ENCODE assay signal across 37 cellular contexts in the genomic region with DNA sequence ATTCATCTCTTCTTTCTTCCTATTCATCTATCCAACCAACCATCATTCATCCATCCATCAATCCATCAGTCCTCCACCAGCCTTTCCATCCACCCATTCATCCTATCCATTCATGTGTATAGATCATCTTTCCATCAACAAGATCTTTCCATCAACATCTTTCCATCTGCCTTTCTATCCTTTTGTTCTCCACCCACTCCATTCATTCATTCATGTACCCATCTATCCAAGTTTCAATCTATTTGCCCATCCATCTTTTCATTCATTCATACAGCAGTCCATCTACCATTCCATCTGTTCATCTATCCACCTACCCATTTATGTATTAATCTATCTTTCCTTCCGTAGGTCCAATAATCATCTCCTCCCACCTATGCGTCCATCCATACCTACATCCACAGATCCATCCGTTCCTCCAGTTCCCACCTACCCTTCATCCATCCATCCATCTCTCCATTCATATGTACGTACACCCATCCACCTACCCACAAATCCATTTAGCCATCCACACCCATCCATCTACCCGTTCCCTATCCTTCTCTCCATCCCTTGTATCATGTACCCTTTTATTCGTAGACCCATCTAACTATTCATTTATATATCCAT. TPM values are rescaled to one million over a fixed set of nuclear protein-coding genes. Genes with fewer than 3 reads are reported as not detected.
"Had no signal": no experiment of that assay in that cellular context is flagged by ENCODE, and none has a peak within 500 bp of the region (broad histone marks: within the 10 kb centered on the region; RNA-seq: fewer than 3 reads in every experiment).

No MANE protein-coding gene starts in this region.

- H3K36me3 ChIP-seq: MG63 had no signal

- DNase-seq: Karpas-422, Kasumi-1, MG63, MM.1S, MV-4-11, NCI-H1048, NCI-H1092, NCI-H1092 treated with DMSO at 0.1 percent for 48 hours, NCI-H1105, NCI-H1105 treated with DMSO at 0.1 percent for 48 hours, NCI-H1417, NCI-H1436, NCI-H1436 treated with DMSO at 0.1 percent for 48 hours, NCI-H146, NCI-H1694, NCI-H1694 treated with DMSO at 0.1 percent for 48 hours, NCI-H187, NCI-H187 treated with DMSO at 0.1 percent for 48 hours, NCI-H1930, NCI-H2029, NCI-H2029 treated with DMSO at 0.1 percent for 48 hours, NCI-H2081, NCI-H2081 treated with DMSO at 0.1 percent for 48 hours, NCI-H2107, NCI-H2171, NCI-H2171 treated with DMSO at 0.1 percent for 48 hours, NCI-H2227 treated with DMSO at 0.1 percent for 48 hours, NCI-H226, NCI-H345, NCI-H446, NCI-H446 treated with DMSO at 0.1 percent for 48 hours, NCI-H510A, NCI-H510A treated with DMSO at 0.1 percent for 48 hours, NCI-H524, NCI-H524 treated with DMSO at 0.1 percent for 48 hours, NCI-H526 had no signal

- H3K4me3 ChIP-seq: MG63 had no signal

RNA-seq across cellular contexts. Expression of a gene that starts 53.3 kb away (rescaled TPM):
- total RNA-seq: M059J had no signal
